ENCODE assay signal across 8 cellular contexts in the genomic region with DNA sequence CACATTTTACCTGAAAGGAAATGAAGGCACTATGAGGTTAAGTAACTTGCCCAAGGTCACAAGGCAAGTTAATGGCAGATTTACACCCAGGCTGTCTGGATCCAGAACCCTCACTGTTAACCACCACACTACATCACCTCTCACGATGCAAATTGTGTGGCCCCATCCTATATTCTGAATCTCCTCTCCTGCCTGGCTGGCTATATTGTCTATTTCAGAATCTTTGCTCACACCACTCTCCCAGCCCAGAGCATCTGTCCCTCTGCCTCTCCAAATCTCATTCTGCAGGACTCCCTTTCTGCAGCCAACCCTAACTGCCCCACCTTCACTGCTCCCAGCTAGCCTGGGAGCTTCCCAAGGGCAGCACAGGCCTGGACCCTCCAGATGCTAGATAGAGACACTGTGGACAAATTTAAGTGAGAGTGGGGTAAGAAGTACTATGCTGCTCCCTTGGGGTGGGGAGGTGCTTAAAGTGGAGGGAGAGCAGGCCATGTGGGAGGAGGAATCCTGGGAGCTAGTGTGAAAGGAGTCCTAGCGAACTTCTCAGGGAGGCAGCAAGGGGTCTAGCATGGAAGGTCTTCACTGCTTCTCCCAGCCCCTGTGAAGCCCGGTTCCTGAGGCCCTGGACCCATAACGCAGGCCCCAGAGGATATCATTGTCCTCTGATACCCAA. TPM values are rescaled to one million over a fixed set of nuclear protein-coding genes. Genes with fewer than 3 reads are reported as not detected.
DNase-seq lines count a peak whose midpoint lies in the region; ATAC-seq and TF ChIP-seq lines count a peak whose summit lies in the region.

No MANE protein-coding gene starts in this region.

- no peak for ATAC-seq in activated naive CD8-positive, alpha-beta T cell treated with anti-CD3 and anti-CD28 coated beads, Interleukin-2, amount 50 U/mL, for 24 hours
- no peak for ATAC-seq in stimulated activated naive B cell treated with anti-CD40 and anti-IgM and Interleukin-4, amounts not matched to agents 10 μg/mL and 1 μg/mL and 100 μg/mL, for 72 hours (replicated peaks)
- ATAC-seq in GM19397 (IDR thresholded peaks at IDR 0.05; ENCODE audit: unreplicated experiment) (no peak), GM21526 (IDR thresholded peaks at IDR 0.05; ENCODE audit: low FRiP score, unreplicated experiment) (no peak)

- intact Hi-C loops in CD14-positive monocyte (cut with micrococcal nuclease): loop anchor here in 1 of 2 donors (2.0 kb wide), 1 partner anchor 37 kb away; the partner anchor contains the start of gene NFKB2

- no peaks in the 10 kb centered on the region for H3K9me3 ChIP-seq in HUES64 (ENCODE audit: insufficient read depth, low read depth, low read length)
- no peaks in the 10 kb centered on the region for H3K9me3 ChIP-seq in iPS-18a (ENCODE audit: control insufficient read depth, low read depth, low read length)

- peaks cover 10% of the 10 kb centered on the region; the same call in 1 of the 2 replicates for H3K4me1 ChIP-seq in HUES64 (ENCODE audit: insufficient read depth, low read length)
- H3K4me1 ChIP-seq in iPS-18a (ENCODE audit: control insufficient read depth, low read depth, low read length): peaks cover 14% of the 10 kb centered on the region

- TF ChIP-seq CTCF in CD14-positive monocyte (IDR thresholded peaks at IDR 0.05): no peak

- no peaks in the 10 kb centered on the region for H3K27me3 Mint-ChIP-seq in CD14-positive monocyte (ENCODE audit: low read depth in 3 of 3)
- H3K27me3 Mint-ChIP-seq in activated naive CD8-positive, alpha-beta T cell treated with anti-CD3 and anti-CD28 coated beads, Interleukin-2, amount 50 U/mL, for 24 hours: no peaks in the 10 kb centered on the region
- no peaks in the 10 kb centered on the region for H3K27me3 Mint-ChIP-seq in stimulated activated naive B cell treated with anti-CD40 and anti-IgM and Interleukin-4, amounts not matched to agents 10 μg/mL and 1 μg/mL and 100 μg/mL, for 72 hours

- H3K27ac Mint-ChIP-seq in CD14-positive monocyte: peak overlapping the region; percentile 50 to 94 (median 90)
- H3K27ac Mint-ChIP-seq in activated naive CD8-positive, alpha-beta T cell treated with anti-CD3 and anti-CD28 coated beads, Interleukin-2, amount 50 U/mL, for 24 hours: peak overlapping the region; percentile 92
- peak overlapping the region; percentile 94 for H3K27ac Mint-ChIP-seq in stimulated activated naive B cell treated with anti-CD40 and anti-IgM and Interleukin-4, amounts not matched to agents 10 μg/mL and 1 μg/mL and 100 μg/mL, for 72 hours

- H3K4me3 Mint-ChIP-seq in CD14-positive monocyte: peak overlapping the region; percentile 86 to 89
- peak overlapping the region; percentile 85 for H3K4me3 Mint-ChIP-seq in activated naive CD8-positive, alpha-beta T cell treated with anti-CD3 and anti-CD28 coated beads, Interleukin-2, amount 50 U/mL, for 24 hours
- H3K4me3 Mint-ChIP-seq in stimulated activated naive B cell treated with anti-CD40 and anti-IgM and Interleukin-4, amounts not matched to agents 10 μg/mL and 1 μg/mL and 100 μg/mL, for 72 hours: peak overlapping the region; percentile 93 to 96

- 34% methylated on average over 4 of the region's 4 CpGs for WGBS in HUES64

- H3K9me3 Mint-ChIP-seq in CD14-positive monocyte: peaks cover 0 to 1% (median 0%) of the 10 kb centered on the region in 7 donors
- H3K9me3 Mint-ChIP-seq in activated naive CD8-positive, alpha-beta T cell treated with anti-CD3 and anti-CD28 coated beads, Interleukin-2, amount 50 U/mL, for 24 hours: no peaks in the 10 kb centered on the region
- no peaks in the 10 kb centered on the region for H3K9me3 Mint-ChIP-seq in stimulated activated naive B cell treated with anti-CD40 and anti-IgM and Interleukin-4, amounts not matched to agents 10 μg/mL and 1 μg/mL and 100 μg/mL, for 72 hours

- H3K27ac ChIP-seq in HUES64 (ENCODE audit: low read depth, low read length) (peak overlapping the region; percentile 73), iPS-18a (ENCODE audit: low read length) (peak overlapping the region; percentile 28)

- H3K36me3 ChIP-seq in HUES64 (ENCODE audit: insufficient read depth, low read length) (no peaks in the 10 kb centered on the region), iPS-18a (ENCODE audit: control insufficient read depth, low read depth, low read length) (no peaks in the 10 kb centered on the region)

- no peak for DNase-seq in CD14-positive monocyte (ENCODE audit: low spot score)
- DNase-seq in activated naive CD8-positive, alpha-beta T cell treated with anti-CD3 and anti-CD28 coated beads, Interleukin-2, amount 50 U/mL, for 24 hours: no peak
- no peak for DNase-seq in stimulated activated naive B cell treated with anti-CD40 and anti-IgM and Interleukin-4, amounts not matched to agents 10 μg/mL and 1 μg/mL and 100 μg/mL, for 72 hours
- DNase-seq in SKM-1 treated with dmso at 0.1 percent for 144 hours (lab: John Stamatoyannopoulos, UW; ENCODE audit: unreplicated experiment): no peak

- H3K36me3 Mint-ChIP-seq in CD14-positive monocyte: peaks cover 4 to 10% of the 10 kb centered on the region in 2 donors
- peaks cover 3% of the 10 kb centered on the region for H3K36me3 Mint-ChIP-seq in activated naive CD8-positive, alpha-beta T cell treated with anti-CD3 and anti-CD28 coated beads, Interleukin-2, amount 50 U/mL, for 24 hours (ENCODE audit: low read depth)
- H3K36me3 Mint-ChIP-seq in stimulated activated naive B cell treated with anti-CD40 and anti-IgM and Interleukin-4, amounts not matched to agents 10 μg/mL and 1 μg/mL and 100 μg/mL, for 72 hours: peaks cover 14 to 17% of the 10 kb centered on the region in 2 donors

- H3K9ac ChIP-seq in HUES64 (ENCODE audit: low read depth, low read length): peak overlapping the region; percentile 80
- H3K9ac ChIP-seq in iPS-18a (ENCODE audit: low read length): peak overlapping the region; percentile 78

- H3K4me1 Mint-ChIP-seq in CD14-positive monocyte: peaks cover 42% of the 10 kb centered on the region
- H3K4me1 Mint-ChIP-seq in activated naive CD8-positive, alpha-beta T cell treated with anti-CD3 and anti-CD28 coated beads, Interleukin-2, amount 50 U/mL, for 24 hours: peaks cover 59% of the 10 kb centered on the region
- H3K4me1 Mint-ChIP-seq in stimulated activated naive B cell treated with anti-CD40 and anti-IgM and Interleukin-4, amounts not matched to agents 10 μg/mL and 1 μg/mL and 100 μg/mL, for 72 hours: peaks cover 34 to 56% of the 10 kb centered on the region in 2 donors

- H3K4me3 ChIP-seq in HUES64 (ENCODE audit: low read length) (peak overlapping the region; percentile 86), iPS-18a (ENCODE audit: low read length) (peak overlapping the region; percentile 85)

- peaks cover 36% of the 10 kb centered on the region for H3K27me3 ChIP-seq in HUES64 (ENCODE audit: insufficient read depth, low read length)
- H3K27me3 ChIP-seq in iPS-18a (ENCODE audit: control insufficient read depth, insufficient read depth, low read length): peaks cover 37% of the 10 kb centered on the region

RNA-seq across cellular contexts. Expression of gene CUEDC2, which starts 0.8 kb away (rescaled TPM):
- polyA plus RNA-seq in CD14-positive monocyte: 10 to 100 TPM; 58.5 to 70.2 TPM
- 42.7 TPM for polyA plus RNA-seq in HUES64 (2013, experiment 1 of 2)
- polyA plus RNA-seq in HUES64 (2013, experiment 2 of 2): 56.5 TPM

RNA-seq across cellular contexts. Expression of gene FBXL15, which starts 11.0 kb away (rescaled TPM):
- polyA plus RNA-seq in CD14-positive monocyte: 10 to 100 TPM; 25.5 to 36.3 TPM
- 9.0 TPM for polyA plus RNA-seq in HUES64 (2013, experiment 1 of 2)
- polyA plus RNA-seq in HUES64 (2013, experiment 2 of 2): 7.9 TPM

RNA-seq across cellular contexts. Expression of gene PSD, which starts 13.0 kb away (rescaled TPM):
- 1 to 10 TPM; 1.1 to 1.5 TPM for polyA plus RNA-seq in CD14-positive monocyte
- polyA plus RNA-seq in HUES64 (2013, experiment 1 of 2): 3.9 TPM
- polyA plus RNA-seq in HUES64 (2013, experiment 2 of 2): 9.3 TPM

RNA-seq across cellular contexts. Expression of gene C10orf95, which starts 19.8 kb away (rescaled TPM):
- polyA plus RNA-seq in CD14-positive monocyte: not detected
- 0.15 TPM for polyA plus RNA-seq in HUES64 (2013, experiment 1 of 2)
- 0.44 TPM for polyA plus RNA-seq in HUES64 (2013, experiment 2 of 2)

RNA-seq across cellular contexts. Expression of gene NFKB2, which starts 36.1 kb away (rescaled TPM):
- polyA plus RNA-seq in CD14-positive monocyte: 10 to 100 TPM in 1 of 2 donors, 1 to 10 TPM in 1; 6.8 to 15.0 TPM
- polyA plus RNA-seq in HUES64 (2013, experiment 1 of 2): 11.4 TPM
- 16.7 TPM for polyA plus RNA-seq in HUES64 (2013, experiment 2 of 2)
